ENCODE assay signal across 8 cellular contexts in genomic region chr11:96215094-96215782, GRCh38.
DNase-seq lines count a peak whose midpoint lies in the region; ATAC-seq and TF ChIP-seq lines count a peak whose summit lies in the region.

No MANE protein-coding gene starts in this region.

- no peaks in the 10 kb centered on the region for H3K36me3 Mint-ChIP-seq in CD8-positive, alpha-beta T cell
- H3K36me3 Mint-ChIP-seq in activated CD8-positive, alpha-beta T cell treated with anti-CD3 and anti-CD28 coated beads, Interleukin-2, amount 10 ng/mL, durations not matched to agents 7 days and 5 days (ENCODE audit: low read depth), result peaks cover 19% of the 10 kb centered on the region

- TF ChIP-seq CTCF in CD8-positive, alpha-beta T cell (IDR thresholded peaks at IDR 0.05), result no peak
- TF ChIP-seq CTCF in heart left ventricle (IDR thresholded peaks at IDR 0.05), result no peak

- peak in 5 of 7 experiments; percentile 15 to 76 (median 46) for DNase-seq in CD8-positive, alpha-beta T cell
- peak; percentile 67 for DNase-seq in activated CD8-positive, alpha-beta T cell treated with anti-CD3 and anti-CD28 coated beads, Interleukin-2, amount 10 ng/mL, durations not matched to agents 7 days and 5 days
- no peak for DNase-seq in heart left ventricle
- DNase-seq in stimulated activated naive CD8-positive, alpha-beta T cell treated with anti-CD3 and anti-CD28 coated beads, Interleukin-15, amount 100 ng/mL, for 72 hours, result peak in 1 of 2 donors; percentile 61
- DNase-seq in NCI-H2171 treated with DMSO at 0.1 percent for 48 hours (lab: John Stamatoyannopoulos, UW), result no peak
- no peak for DNase-seq in activated CD8-positive, alpha-beta memory T cell treated with anti-CD3 and anti-CD28 coated beads, Interleukin-2, amount 50 U/mL, for 4 hours

- H3K4me1 ChIP-seq in CD8-positive, alpha-beta T cell (ENCODE audit: insufficient read depth, low read length), result peaks cover 99% of the 10 kb centered on the region
- peaks cover 4 to 95% (median 64%) of the 10 kb centered on the region in 12 donors for H3K4me1 ChIP-seq in heart left ventricle

- H3K36me3 ChIP-seq in CD8-positive, alpha-beta T cell (ENCODE audit: insufficient read depth, low read length), result no peaks in the 10 kb centered on the region
- no peaks in the 10 kb centered on the region for H3K36me3 ChIP-seq in heart left ventricle

- H3K4me1 Mint-ChIP-seq in CD8-positive, alpha-beta T cell (ENCODE audit: low read depth), result peaks cover 81% of the 10 kb centered on the region
- H3K4me1 Mint-ChIP-seq in activated CD8-positive, alpha-beta T cell treated with anti-CD3 and anti-CD28 coated beads, Interleukin-2, amount 10 ng/mL, durations not matched to agents 7 days and 5 days (ENCODE audit: low read depth), result peaks cover 78% of the 10 kb centered on the region
- peaks cover 83% of the 10 kb centered on the region for H3K4me1 Mint-ChIP-seq in stimulated activated naive CD8-positive, alpha-beta T cell treated with anti-CD3 and anti-CD28 coated beads, Interleukin-15, amount 100 ng/mL, for 72 hours

- 31 to 43% (median 40%) methylated on average over 7 of the region's 7 CpGs for WGBS in heart left ventricle, 4 donors

- H3K9me3 ChIP-seq in CD8-positive, alpha-beta T cell (ENCODE audit: low read length), result no peaks in the 10 kb centered on the region
- no peaks in the 10 kb centered on the region for H3K9me3 ChIP-seq in heart left ventricle

- H3K27me3 ChIP-seq in CD8-positive, alpha-beta T cell (ENCODE audit: insufficient read depth, low read length), result no peaks in the 10 kb centered on the region
- H3K27me3 ChIP-seq in heart left ventricle, result no peaks in the 10 kb centered on the region

- intact Hi-C loops in CD8-positive, alpha-beta T cell (cut with DNase I, micrococcal nuclease), result loop anchor here (1.0 to 5.0 kb wide), 3 partner anchors 8 to 128 kb away; partner anchors contain the start of gene MAML2 (in 1 of the 2)
- intact Hi-C loops in heart left ventricle (cut with DNase I), result loop anchor here in 3 of 10 donors (10.0 kb wide), 1 partner anchor 50 kb away; no protein-coding TSS in a partner anchor

- H3K4me3 ChIP-seq in CD8-positive, alpha-beta T cell (ENCODE audit: low read depth, low read length), result peak overlapping the region; percentile 31
- H3K4me3 ChIP-seq in heart left ventricle, result no peak overlapping the region

- peak overlapping the region; percentile 58 for H3K27ac ChIP-seq in CD8-positive, alpha-beta T cell (ENCODE audit: low read depth, low read length)
- H3K27ac ChIP-seq in heart left ventricle, result peak overlapping the region; percentile 33 to 92 (median 68)

- H3K27ac Mint-ChIP-seq in CD8-positive, alpha-beta T cell, result peak overlapping the region; percentile 95
- H3K27ac Mint-ChIP-seq in activated CD8-positive, alpha-beta T cell treated with anti-CD3 and anti-CD28 coated beads, Interleukin-2, amount 10 ng/mL, durations not matched to agents 7 days and 5 days, result peak overlapping the region; percentile 94
- peak overlapping the region; percentile 91 to 94 for H3K27ac Mint-ChIP-seq in stimulated activated naive CD8-positive, alpha-beta T cell treated with anti-CD3 and anti-CD28 coated beads, Interleukin-15, amount 100 ng/mL, for 72 hours

- ATAC-seq in CD8-positive, alpha-beta T cell, result peak; percentile 63
- ATAC-seq in GM19351 (IDR thresholded peaks at IDR 0.05; ENCODE audit: unreplicated experiment) (peak; percentile 69), HG03342 (IDR thresholded peaks at IDR 0.05; ENCODE audit: unreplicated experiment) (peak; percentile 76), heart left ventricle (peak; percentile 22 to 49 (median 43))
- ATAC-seq in activated CD8-positive, alpha-beta T cell treated with anti-CD3 and anti-CD28 coated beads, Interleukin-2, amount 10 ng/mL, durations not matched to agents 7 days and 5 days, result peak; percentile 81
- peak; percentile 83 for ATAC-seq in stimulated activated naive CD8-positive, alpha-beta T cell treated with anti-CD3 and anti-CD28 coated beads, Interleukin-15, amount 100 ng/mL, for 72 hours

- H3K4me3 Mint-ChIP-seq in CD8-positive, alpha-beta T cell, result peak overlapping the region; percentile 67
- peak overlapping the region; percentile 51 for H3K4me3 Mint-ChIP-seq in activated CD8-positive, alpha-beta T cell treated with anti-CD3 and anti-CD28 coated beads, Interleukin-2, amount 10 ng/mL, durations not matched to agents 7 days and 5 days
- H3K4me3 Mint-ChIP-seq in stimulated activated naive CD8-positive, alpha-beta T cell treated with anti-CD3 and anti-CD28 coated beads, Interleukin-15, amount 100 ng/mL, for 72 hours, result peak overlapping the region; percentile 67 to 79

- CTCF ChIA-PET in CD8-positive, alpha-beta T cell (lab: Charles Lee), result interaction anchor here (0.9 to 5.6 kb wide), 4 partner anchors 12 to 127 kb away, joined by 3 to 41 read pairs (median 3); partner anchors contain the start of gene MAML2
- CTCF ChIA-PET in activated CD8-positive, alpha-beta T cell treated with anti-CD3 and anti-CD28 coated beads, Interleukin-2, amount 10 ng/mL, durations not matched to agents 7 days and 5 days (lab: Charles Lee), result interaction anchor here (0.8 to 4.8 kb wide), 10 partner anchors 10 to 127 kb away, joined by 3 to 50 read pairs (median 4); partner anchors contain the start of gene MAML2

- no peak for TF ChIP-seq POLR2A in heart left ventricle (IDR thresholded peaks at IDR 0.05)

- POLR2A ChIA-PET in CD8-positive, alpha-beta T cell (lab: Charles Lee), result interaction anchor here (0.5 to 2.5 kb wide), 13 partner anchors 9 to 200 kb away, joined by 3 to 10 read pairs (median 4); partner anchors contain the start of gene MAML2
- POLR2A ChIA-PET in activated CD8-positive, alpha-beta T cell treated with anti-CD3 and anti-CD28 coated beads, Interleukin-2, amount 10 ng/mL, durations not matched to agents 7 days and 5 days (lab: Charles Lee), result interaction anchor here (0.6 to 1.6 kb wide), 10 partner anchors 10 to 174 kb away, joined by 3 to 7 read pairs (median 4); partner anchors contain the start of genes CCDC82 and JRKL

- no peaks in the 10 kb centered on the region for H3K9me3 Mint-ChIP-seq in CD8-positive, alpha-beta T cell
- H3K9me3 Mint-ChIP-seq in activated CD8-positive, alpha-beta T cell treated with anti-CD3 and anti-CD28 coated beads, Interleukin-2, amount 10 ng/mL, durations not matched to agents 7 days and 5 days (ENCODE audit: insufficient read depth), result no peaks in the 10 kb centered on the region
- H3K9me3 Mint-ChIP-seq in stimulated activated naive CD8-positive, alpha-beta T cell treated with anti-CD3 and anti-CD28 coated beads, Interleukin-15, amount 100 ng/mL, for 72 hours, result no peaks in the 10 kb centered on the region

- H3K27me3 Mint-ChIP-seq in CD8-positive, alpha-beta T cell (ENCODE audit: low read depth), result no peaks in the 10 kb centered on the region
- H3K27me3 Mint-ChIP-seq in activated CD8-positive, alpha-beta T cell treated with anti-CD3 and anti-CD28 coated beads, Interleukin-2, amount 10 ng/mL, durations not matched to agents 7 days and 5 days (ENCODE audit: low read depth), result no peaks in the 10 kb centered on the region
- no peaks in the 10 kb centered on the region for H3K27me3 Mint-ChIP-seq in stimulated activated naive CD8-positive, alpha-beta T cell treated with anti-CD3 and anti-CD28 coated beads, Interleukin-15, amount 100 ng/mL, for 72 hours

Comparison
In these comparisons a context has a peak if more than half of its experiments do, and no peak if none do; other contexts are left out.
1. DNase-seq: peak in CD8-positive, alpha-beta T cell (5 of 7) and activated CD8-positive, alpha-beta T cell treated with anti-CD3 and anti-CD28 coated beads, Interleukin-2, amount 10 ng/mL, durations not matched to agents 7 days and 5 days (single experiment); none in heart left ventricle (0 of 5), NCI-H2171 treated with DMSO at 0.1 percent for 48 hours (single experiment) and activated CD8-positive, alpha-beta memory T cell treated with anti-CD3 and anti-CD28 coated beads, Interleukin-2, amount 50 U/mL, for 4 hours (single experiment).
2. Peak in every context shown above with its lines, with median percentiles within 50 percentile points of each other: ATAC-seq, H3K27ac Mint-ChIP-seq and H3K4me3 Mint-ChIP-seq.